ENCODE assay signal across 11 cellular contexts in genomic region chr5:173201636-173202265, GRCh38. TPM values are rescaled to one million over a fixed set of nuclear protein-coding genes. Genes with fewer than 3 reads are reported as not detected.
DNase-seq lines count a peak whose midpoint lies in the region; ATAC-seq and TF ChIP-seq lines count a peak whose summit lies in the region.
"Had no signal": no experiment of that assay in that cellular context is flagged by ENCODE, and none has a peak within 500 bp of the region (broad histone marks: within the 10 kb centered on the region; RNA-seq: fewer than 3 reads in every experiment).

No MANE protein-coding gene starts in this region.

- intact Hi-C loops in cardiac septum (cut with DNase I), result no loop called here

- H3K9me3 ChIP-seq in HAP-1, result no peaks in the 10 kb centered on the region; the same call in 1 of the 2 replicates
- H3K9me3 ChIP-seq: prostate gland, vagina had no signal

- no peak for TF ChIP-seq CTCF in foreskin keratinocyte (conservative IDR thresholded peaks at IDR 0.05)

- no peak overlapping the region for H3K27ac ChIP-seq in foreskin keratinocyte
- H3K27ac ChIP-seq: BLaER1 treated with 17β-estradiol and CSF1 and Interleukin-3, amounts not matched to agents 10 nM and 100 nM; prostate gland; vagina had no signal

- peaks cover 3% of the 10 kb centered on the region for H3K4me1 ChIP-seq in HAP-1
- H3K4me1 ChIP-seq in foreskin keratinocyte, result peaks cover 5% of the 10 kb centered on the region
- H3K4me1 ChIP-seq: BLaER1 treated with 17β-estradiol and CSF1 and Interleukin-3, amounts not matched to agents 10 nM and 100 nM; prostate gland; vagina had no signal

- in situ Hi-C loops in HAP-1 (cut with MboI; ENCODE audit: low sequenced_read_pairs), result no loop called here

- peak; percentile 92 for DNase-seq in A172 (ENCODE audit: low spot score)
- DNase-seq in HAP-1 (ENCODE audit: low spot score in 2 of 2), result peak; percentile 5 to 34
- DNase-seq in T1000 (lab: John Stamatoyannopoulos, UW), result peak; percentile 66
- DNase-seq in foreskin keratinocyte, result peak; percentile 62 to 88
- DNase-seq in SHP77 treated with DMSO at 0.1 percent for 48 hours (lab: John Stamatoyannopoulos, UW), result no peak
- no peak for DNase-seq in activated effector memory CD4-positive, alpha-beta T cell treated with anti-CD3 and anti-CD28 coated beads, Interleukin-2, amount 50 U/mL, for 16 hours
- DNase-seq in cardiac septum (ENCODE audit: low spot score), result no peak

- H3K4me3 ChIP-seq in HAP-1, result no peak overlapping the region
- H3K4me3 ChIP-seq: BLaER1 treated with 17β-estradiol and CSF1 and Interleukin-3, amounts not matched to agents 10 nM and 100 nM; prostate gland; vagina had no signal

- ATAC-seq in foreskin keratinocyte, result peak; percentile 96
- no peak for ATAC-seq in GM21423 (IDR thresholded peaks at IDR 0.05; ENCODE audit: unreplicated experiment)

- no peaks in the 10 kb centered on the region for H3K36me3 ChIP-seq in HAP-1 (replicated peaks)
- H3K36me3 ChIP-seq: BLaER1 treated with 17β-estradiol and CSF1 and Interleukin-3, amounts not matched to agents 10 nM and 100 nM; prostate gland; vagina had no signal

- no peaks in the 10 kb centered on the region for H3K27me3 ChIP-seq in HAP-1 (ENCODE audit: low read depth)
- peaks cover 21% of the 10 kb centered on the region for H3K27me3 ChIP-seq in foreskin keratinocyte
- H3K27me3 ChIP-seq: BLaER1 treated with 17β-estradiol and CSF1 and Interleukin-3, amounts not matched to agents 10 nM and 100 nM; vagina had no signal

RNA-seq across cellular contexts. Expression of gene NKX2-5, which starts 33.3 kb away (rescaled TPM):
- total RNA-seq in A172 (2014; rRNA removed; shearing (Covaris generic)), result 24.8 and 26.7 TPM in 2 replicates
- not detected in 2 replicates for total RNA-seq in foreskin keratinocyte
- not detected in 2 replicates for polyA plus RNA-seq in foreskin keratinocyte
- 157 TPM for total RNA-seq in cardiac septum
- total RNA-seq: prostate gland, vagina had no signal

RNA-seq across cellular contexts. Expression of gene BNIP1, which starts 57.4 kb away (rescaled TPM):
- total RNA-seq in A172 (2014; rRNA removed; shearing (Covaris generic)), result 26.4 and 26.5 TPM in 2 replicates
- total RNA-seq in foreskin keratinocyte (14.5 and 15.3 TPM in 2 replicates), cardiac septum (11.1 TPM)
- polyA plus RNA-seq in foreskin keratinocyte, result 17.9 and 18.0 TPM in 2 replicates

Comparison
In these comparisons a context has a peak if more than half of its experiments do, and no peak if none do; other contexts are left out.
1. DNase-seq: peak in A172 (single experiment), HAP-1 (2 of 2), T1000 (single experiment) and foreskin keratinocyte (2 of 2); none in SHP77 treated with DMSO at 0.1 percent for 48 hours (single experiment), activated effector memory CD4-positive, alpha-beta T cell treated with anti-CD3 and anti-CD28 coated beads, Interleukin-2, amount 50 U/mL, for 16 hours (single experiment) and cardiac septum (single experiment).
2. RNA of gene NKX2-5, which starts 33.3 kb away (total RNA-seq): 157 TPM in cardiac septum (single experiment) and 24.8 to 26.7 TPM in A172; not detected in foreskin keratinocyte; every median in the first group is over 10 times any median in the second.